ENCODE assay signal across 1 cellular context in the genomic region with DNA sequence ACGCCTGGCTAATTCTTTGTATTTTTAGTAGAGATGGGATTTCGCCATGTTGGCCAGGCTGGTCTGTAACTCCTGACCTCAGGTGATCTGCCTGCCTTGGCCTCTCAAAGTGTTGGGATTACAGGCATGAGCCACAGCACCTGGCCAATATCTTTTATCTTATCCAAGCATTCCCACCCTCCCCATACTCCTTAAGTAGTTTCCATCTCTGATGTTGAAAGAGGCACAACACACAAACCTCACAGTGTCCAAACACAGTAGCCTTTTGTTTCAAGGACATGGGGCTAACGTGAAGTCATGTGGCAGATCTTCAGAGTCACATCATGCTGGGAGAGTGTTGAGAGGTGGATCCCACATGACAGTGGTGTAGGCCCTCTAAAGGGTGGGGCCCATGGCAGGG.
A peak's percentile ranks its signal among the peaks of the same experiment; 100 is the strongest.
TF ChIP-seq lines count a peak whose summit lies in the region.

No MANE protein-coding gene starts in this region.

TF ChIP-seq in K562, 482 proteins besides CTCF, POLR2A, EP300 and RAD21:
- TF ChIP-seq CBFA2T3 (IDR thresholded peaks at IDR 0.05): peak; percentile 44
